ENCODE assay signal across 9 cellular contexts in genomic region chr1:154954541-154954940, GRCh38. TPM values are rescaled to one million over a fixed set of nuclear protein-coding genes. Genes with fewer than 3 reads are reported as not detected.
A peak's percentile ranks its signal among the peaks of the same experiment; 100 is the strongest.
DNase-seq lines count a peak whose midpoint lies in the region; ATAC-seq and TF ChIP-seq lines count a peak whose summit lies in the region.
"Had no signal": no experiment of that assay in that cellular context is flagged by ENCODE, and none has a peak within 500 bp of the region (broad histone marks: within the 10 kb centered on the region; RNA-seq: fewer than 3 reads in every experiment).

No MANE protein-coding gene starts in this region.

- POLR2A ChIA-PET in naive thymus-derived CD4-positive, alpha-beta T cell (lab: Charles Lee) = interaction anchor here (0.5 to 13.7 kb wide), 17 partner anchors 10 to 251 kb away, joined by 3 to 160 read pairs (median 5); partner anchors contain the start of genes CKS1B, FLAD1, KRTCAP2 and PMVK
- POLR2A ChIA-PET in PC-9 (lab: Charles Lee; ENCODE audit: unreplicated experiment) = interaction anchor here (0.6 kb wide), 1 partner anchor 38 kb away, joined by 6 read pairs; no protein-coding TSS in a partner anchor

- intact Hi-C loops in naive thymus-derived CD4-positive, alpha-beta T cell (cut with micrococcal nuclease) = loop anchor here in 1 of 2 donors (2.0 to 10.0 kb wide), 3 partner anchors 396 to 990 kb away; partner anchors contain the start of genes CREB3L4, IL6R, SLC39A1 and UBE2Q1
- intact Hi-C loops in PC-9 (cut with micrococcal nuclease; ENCODE audit: unreplicated experiment) = no loop called here

- peaks cover 77% of the 10 kb centered on the region for H3K4me1 Mint-ChIP-seq in stimulated activated naive CD8-positive, alpha-beta T cell treated with anti-CD3 and anti-CD28 coated beads, Interleukin-15, Interleukin-2, amounts not matched to agents 100 ng/mL and 50 ng/mL, for 24 hours (ENCODE audit: low read depth)
- peaks cover 56 to 80% (median 74%) of the 10 kb centered on the region in 7 donors for H3K4me1 Mint-ChIP-seq in naive thymus-derived CD4-positive, alpha-beta T cell

- H3K27me3 Mint-ChIP-seq in stimulated activated naive CD8-positive, alpha-beta T cell treated with anti-CD3 and anti-CD28 coated beads, Interleukin-15, Interleukin-2, amounts not matched to agents 100 ng/mL and 50 ng/mL, for 24 hours = no peaks in the 10 kb centered on the region
- H3K27me3 Mint-ChIP-seq in naive thymus-derived CD4-positive, alpha-beta T cell = no peaks in the 10 kb centered on the region

- peak overlapping the region; percentile 63 for H3K4me3 ChIP-seq in astrocyte of the cerebellum (ENCODE audit: low read depth, low read length)
- peak overlapping the region; percentile 92 for H3K4me3 ChIP-seq in naive thymus-derived CD4-positive, alpha-beta T cell (ENCODE audit: low read length)
- H3K4me3 ChIP-seq in PC-9 = no peak overlapping the region

- no peak for ATAC-seq in stimulated activated naive CD8-positive, alpha-beta T cell treated with anti-CD3 and anti-CD28 coated beads, Interleukin-15, Interleukin-2, amounts not matched to agents 100 U/mL and 50 U/mL, for 24 hours
- ATAC-seq in naive thymus-derived CD4-positive, alpha-beta T cell = no peak
- ATAC-seq in HG03565 (IDR thresholded peaks at IDR 0.05; ENCODE audit: unreplicated experiment) = no peak

- peak overlapping the region; percentile 96 for H3K27ac ChIP-seq in naive thymus-derived CD4-positive, alpha-beta T cell (ENCODE audit: low read depth, low read length)
- no peak overlapping the region for H3K27ac ChIP-seq in PC-9

- no peaks in the 10 kb centered on the region for H3K9me2 ChIP-seq in PC-9 (ENCODE audit: insufficient read depth)

- no peak for DNase-seq in stimulated activated naive CD8-positive, alpha-beta T cell treated with anti-CD3 and anti-CD28 coated beads, Interleukin-15, Interleukin-2, amounts not matched to agents 100 U/mL and 50 U/mL, for 24 hours
- DNase-seq in astrocyte of the cerebellum (ENCODE audit: low read depth) (no peak), HUDEP-2 (lab: John Stamatoyannopoulos, UW; ENCODE audit: unreplicated experiment in 76 of 76) (no peak), PC-9 (no peak)
- no peak for DNase-seq in naive thymus-derived CD4-positive, alpha-beta T cell
- DNase-seq in stimulated activated CD8-positive, alpha-beta memory T cell treated with anti-CD3 and anti-CD28 coated beads, Interleukin-4, amount 100 ng/mL, for 48 hours = no peak

- in situ Hi-C loops in astrocyte of the cerebellum (cut with HindIII; ENCODE audit: low sequenced_read_pairs) = no loop called here

- CTCF ChIA-PET in naive thymus-derived CD4-positive, alpha-beta T cell (lab: Charles Lee) = interaction anchor here (0.5 to 9.3 kb wide), 11 partner anchors 18 to 398 kb away, joined by 3 to 101 read pairs (median 6); partner anchors contain the start of genes EFNA4, KRTCAP2 and PMVK
- CTCF ChIA-PET in PC-9 (lab: Charles Lee) = interaction anchor here (0.6 to 0.9 kb wide), 2 partner anchors 10 to 15 kb away, joined by 3 read pairs; no protein-coding TSS in a partner anchor

- peak overlapping the region; percentile 95 for H3K27ac Mint-ChIP-seq in stimulated activated naive CD8-positive, alpha-beta T cell treated with anti-CD3 and anti-CD28 coated beads, Interleukin-15, Interleukin-2, amounts not matched to agents 100 ng/mL and 50 ng/mL, for 24 hours
- peak overlapping the region; percentile 97 to 100 (median 99) for H3K27ac Mint-ChIP-seq in naive thymus-derived CD4-positive, alpha-beta T cell

- peak overlapping the region; percentile 91 for H3K4me3 Mint-ChIP-seq in stimulated activated naive CD8-positive, alpha-beta T cell treated with anti-CD3 and anti-CD28 coated beads, Interleukin-15, Interleukin-2, amounts not matched to agents 100 ng/mL and 50 ng/mL, for 24 hours
- peak overlapping the region; percentile 92 to 99 (median 98) for H3K4me3 Mint-ChIP-seq in naive thymus-derived CD4-positive, alpha-beta T cell

- no peaks in the 10 kb centered on the region for H3K27me3 ChIP-seq in naive thymus-derived CD4-positive, alpha-beta T cell (ENCODE audit: control insufficient read depth in 2 of 2, insufficient read depth in 2 of 2, low read length in 2 of 2)
- no peaks in the 10 kb centered on the region for H3K27me3 ChIP-seq in PC-9 (ENCODE audit: insufficient read depth, low read depth)

- TF ChIP-seq CTCF in astrocyte of the cerebellum (IDR thresholded peaks at IDR 0.05; ENCODE audit: low read depth, low read length, missing control alignments) = no peak
- TF ChIP-seq CTCF in PC-9 (conservative IDR thresholded peaks at IDR 0.05) = no peak

- BruUV-seq in PC-9 (replicated peaks; lab: Mats Ljungman, UMichigan) = no TSS peak

- H3K36me3 ChIP-seq in naive thymus-derived CD4-positive, alpha-beta T cell (ENCODE audit: control insufficient read depth in 2 of 3, insufficient read depth in 3 of 3, low read length in 3 of 3) = peaks cover 8 to 37% (median 9%) of the 10 kb centered on the region in 3 experiments
- no peaks in the 10 kb centered on the region for H3K36me3 ChIP-seq in PC-9 (ENCODE audit: low read depth)

- H3K79me2 ChIP-seq in PC-9 (ENCODE audit: low read depth) = no peaks in the 10 kb centered on the region

- no peak overlapping the region for H2AFZ ChIP-seq in PC-9

- H3K36me3 Mint-ChIP-seq in stimulated activated naive CD8-positive, alpha-beta T cell treated with anti-CD3 and anti-CD28 coated beads, Interleukin-15, Interleukin-2, amounts not matched to agents 100 ng/mL and 50 ng/mL, for 24 hours (ENCODE audit: low read depth) = peaks cover 9% of the 10 kb centered on the region
- peaks cover 4 to 27% (median 6%) of the 10 kb centered on the region in 5 donors for H3K36me3 Mint-ChIP-seq in naive thymus-derived CD4-positive, alpha-beta T cell

- no peak overlapping the region for H3K4me2 ChIP-seq in PC-9

- H3K9me3 ChIP-seq in naive thymus-derived CD4-positive, alpha-beta T cell (ENCODE audit: control insufficient read depth in 2 of 3, low read length in 3 of 3) = no peaks in the 10 kb centered on the region
- H3K9me3 ChIP-seq in PC-9 (ENCODE audit: insufficient read depth, low read depth) = no peaks in the 10 kb centered on the region
- H3K9me3 ChIP-seq: Caco-2 had no signal

- H3K9me3 Mint-ChIP-seq in stimulated activated naive CD8-positive, alpha-beta T cell treated with anti-CD3 and anti-CD28 coated beads, Interleukin-15, Interleukin-2, amounts not matched to agents 100 ng/mL and 50 ng/mL, for 24 hours = no peaks in the 10 kb centered on the region
- H3K9me3 Mint-ChIP-seq in naive thymus-derived CD4-positive, alpha-beta T cell = peaks cover 0 to 4% (median 0%) of the 10 kb centered on the region in 11 donors

- H3F3A ChIP-seq in PC-9 (ENCODE audit: insufficient read depth, low read depth) = peaks cover 19% of the 10 kb centered on the region

- peaks cover 55 to 56% of the 10 kb centered on the region in 2 donors for H3K4me1 ChIP-seq in naive thymus-derived CD4-positive, alpha-beta T cell (ENCODE audit: control insufficient read depth in 2 of 2, insufficient read depth in 2 of 2, low read length in 2 of 2)
- H3K4me1 ChIP-seq in PC-9 (replicated peaks; ENCODE audit: insufficient read depth) = peaks cover 8% of the 10 kb centered on the region; the same call in 1 of the 2 replicates

- H4K20me1 ChIP-seq in PC-9 (ENCODE audit: insufficient read depth) = no peaks in the 10 kb centered on the region

RNA-seq across cellular contexts. Expression of gene PBXIP1, which starts 1.4 kb away (rescaled TPM):
- 100 to 1,000 TPM; 107 to 390 (median 383) TPM for total RNA-seq in naive thymus-derived CD4-positive, alpha-beta T cell
- polyA plus RNA-seq in naive thymus-derived CD4-positive, alpha-beta T cell = 100 to 1,000 TPM; 234 to 318 TPM
- total RNA-seq in PC-9 (2021) = 36.3 and 40.2 TPM in 2 replicates

RNA-seq across cellular contexts. Expression of gene PYGO2, which starts 7.0 kb away (rescaled TPM):
- 10 to 100 TPM; 33.0 to 69.5 (median 46.2) TPM for total RNA-seq in naive thymus-derived CD4-positive, alpha-beta T cell
- 10 to 100 TPM; 33.0 to 64.0 TPM for polyA plus RNA-seq in naive thymus-derived CD4-positive, alpha-beta T cell
- 30.0 and 33.2 TPM in 2 replicates for total RNA-seq in PC-9 (2021)

RNA-seq across cellular contexts. Expression of gene SHC1, which starts 16.0 kb away (rescaled TPM):
- 10 to 100 TPM; 71.0 to 76.9 (median 73.7) TPM for total RNA-seq in naive thymus-derived CD4-positive, alpha-beta T cell
- 10 to 100 TPM; 29.6 to 38.3 TPM for polyA plus RNA-seq in naive thymus-derived CD4-positive, alpha-beta T cell
- 162 and 210 TPM in 2 replicates for total RNA-seq in PC-9 (2021)

RNA-seq across cellular contexts. Expression of gene PMVK, which starts 18.0 kb away (rescaled TPM):
- total RNA-seq in naive thymus-derived CD4-positive, alpha-beta T cell = 10 to 100 TPM; 11.3 to 35.1 (median 12.6) TPM
- polyA plus RNA-seq in naive thymus-derived CD4-positive, alpha-beta T cell = 10 to 100 TPM; 38.7 to 41.4 TPM
- total RNA-seq in PC-9 (2021) = 27.1 and 38.2 TPM in 2 replicates

RNA-seq across cellular contexts. Expression of gene CKS1B, which starts 19.9 kb away (rescaled TPM):
- 100 to 1,000 TPM in 1 of 5 experiments, 10 to 100 TPM in 3, 1 to 10 TPM in 1; 8.4 to 105 (median 10.2) TPM for total RNA-seq in naive thymus-derived CD4-positive, alpha-beta T cell
- polyA plus RNA-seq in naive thymus-derived CD4-positive, alpha-beta T cell = 10 to 100 TPM; 37.1 to 55.2 TPM
- 236 and 300 TPM in 2 replicates for total RNA-seq in PC-9 (2021)
